ENCODE assay signal across 8 cellular contexts in genomic region chr13:52454825-52455676, GRCh38. TPM values are rescaled to one million over a fixed set of nuclear protein-coding genes. Genes with fewer than 3 reads are reported as not detected.
DNase-seq lines count a peak whose midpoint lies in the region; ATAC-seq, FAIRE-seq and TF ChIP-seq lines count a peak whose summit lies in the region.

CKAP2 (plus strand) TSS chr13:52455478; CDS start chr13:52455557, 79 bp downstream.

- H3K27ac ChIP-seq in OCI-LY7 (ENCODE audit: low read depth, low read length, poor library complexity, severe bottlenecking) = peak within 1 kb of the TSS; percentile 92

- H3K4me1 ChIP-seq in OCI-LY7 (ENCODE audit: insufficient read depth, low read length, poor library complexity, severe bottlenecking) = peaks cover 30% of the 10 kb centered on the region
- peaks cover 28% of the 10 kb centered on the region for H3K4me1 ChIP-seq in mononuclear cell (ENCODE audit: insufficient read depth, low read length)

- H3K9me3 ChIP-seq in OCI-LY7 (ENCODE audit: low read length) (no peaks in the 10 kb centered on the region), mononuclear cell (ENCODE audit: low read depth, low read length) (no peaks in the 10 kb centered on the region)

- peak within 1 kb of the TSS; percentile 85 for H2AFZ ChIP-seq in OCI-LY7 (ENCODE audit: low read length)

- peaks cover 40% of the 10 kb centered on the region for H3K36me3 ChIP-seq in OCI-LY7 (ENCODE audit: insufficient read depth, low read length)

- CTCF ChIA-PET in OCI-LY7 (lab: Charles Lee; ENCODE audit: unreplicated experiment) = no interaction called here

- FAIRE-seq in D721Med (lab: Jason Lieb, UNC) = peak; percentile 80

- TF ChIP-seq CTCF in D721Med (IDR thresholded peaks at IDR 0.05; ENCODE audit: insufficient read depth, missing control alignments) (no peak), OCI-LY7 (conservative IDR thresholded peaks at IDR 0.05; ENCODE audit: low read length) (no peak)

- no peaks in the 10 kb centered on the region for H3K27me3 ChIP-seq in mononuclear cell (ENCODE audit: insufficient read depth, low read length)

- peaks cover 14% of the 10 kb centered on the region; the same call in 1 of the 2 replicates for H4K20me1 ChIP-seq in OCI-LY7 (ENCODE audit: insufficient read depth, low read length)

- peak; percentile 49 for DNase-seq in D721Med (ENCODE audit: insufficient read length, low spot score)
- peak; percentile 88 for DNase-seq in HuH-7.5 (ENCODE audit: low spot score)
- DNase-seq in OCI-LY7 (ENCODE audit: low spot score) = peak; percentile 97
- peak; percentile 88 for DNase-seq in activated T-cell treated with anti-CD3 and anti-CD28 coated beads for 1 hour (ENCODE audit: low read depth)
- peak; percentile 85 for DNase-seq in epidermal melanocyte (ENCODE audit: insufficient read length, low spot score)
- peak; percentile 82 for DNase-seq in stimulated activated CD8-positive, alpha-beta memory T cell treated with anti-CD3 and anti-CD28 coated beads, Interleukin-4, amount 100 ng/mL, for 1 hour (ENCODE audit: low read depth in 2 of 2, low spot score in 1 of 2)

- H3K79me2 ChIP-seq in OCI-LY7 (ENCODE audit: insufficient read depth, low read depth, low read length) = peaks cover 53% of the 10 kb centered on the region

- POLR2A ChIA-PET in OCI-LY7 (lab: Charles Lee) = interaction anchor here (1.3 to 1.4 kb wide), 2 partner anchors 12 to 162 kb away, joined by 4 to 7 read pairs; no protein-coding TSS in a partner anchor

- H3K4me3 ChIP-seq in OCI-LY7 (ENCODE audit: low read depth, low read length, poor library complexity, severe bottlenecking) (peak within 1 kb of the TSS; percentile 92), mononuclear cell (ENCODE audit: low read length) (peak within 1 kb of the TSS; percentile 71)

- peak; percentile 75 for ATAC-seq in GM21526 (IDR thresholded peaks at IDR 0.05; ENCODE audit: low FRiP score, unreplicated experiment)

- no peaks in the 10 kb centered on the region for H3K9me2 ChIP-seq in OCI-LY7 (ENCODE audit: insufficient read depth, low read length)

- H3K4me2 ChIP-seq in OCI-LY7 (ENCODE audit: low read length) = peak within 1 kb of the TSS; percentile 94

- BruUV-seq in OCI-LY7 (replicated peaks; lab: Mats Ljungman, UMichigan) = TSS peak; percentile 94

- intact Hi-C loops in OCI-LY7 (cut with micrococcal nuclease; ENCODE audit: unreplicated experiment) = loop anchor here (1.0 to 10.0 kb wide), 7 partner anchors 162 to 1003 kb away; partner anchors contain the start of genes ALG11, INTS6, NEK3 and SUGT1

RNA-seq across cellular contexts. Expression of gene CKAP2, which starts in this region (rescaled TPM):
- 66.5 and 70.8 TPM in 2 replicates for total RNA-seq in OCI-LY7 (2014; rRNA removed; shearing (Covaris generic))
- total RNA-seq in OCI-LY7 (2022) (94.9 and 123 TPM in 2 replicates), mononuclear cell (30.5 TPM)

Comparison
In these comparisons a context has a peak if more than half of its experiments do, and no peak if none do; other contexts are left out.
1. Peak in every context shown above with its lines: DNase-seq, ATAC-seq, H3K4me3 ChIP-seq and H3K27ac ChIP-seq.